ENCODE assay signal across 1 cellular context in the genomic region with DNA sequence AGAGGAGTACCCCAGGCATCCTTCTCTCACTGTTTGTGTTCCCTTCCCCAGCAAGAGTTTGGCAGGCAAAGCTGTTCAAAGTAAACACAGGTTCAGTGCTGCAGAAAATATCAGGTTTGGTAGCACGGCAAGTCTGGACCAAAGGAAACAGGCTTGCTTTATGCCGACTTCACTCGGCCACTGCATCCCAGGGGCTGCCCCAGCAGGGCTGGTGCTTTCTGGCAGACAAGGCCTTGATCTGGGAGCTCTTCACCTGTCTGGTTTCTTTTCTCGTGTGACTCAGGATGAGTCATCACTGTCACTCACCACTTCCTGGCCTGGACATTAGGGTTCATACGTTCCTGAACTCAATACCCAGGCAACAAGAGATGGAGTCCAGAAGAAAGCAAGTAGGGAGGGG.
TF ChIP-seq lines count a peak whose summit lies in the region.

No MANE protein-coding gene starts in this region.

TF ChIP-seq in HepG2, 621 proteins besides CTCF, POLR2A, EP300 and RAD21 (continued from another document):
- TF ChIP-seq ATF6 (CRISPR knock-in tag; conservative IDR thresholded peaks at IDR 0.05) (no peak), ETV5 (CRISPR knock-in tag; IDR thresholded peaks at IDR 0.05; ENCODE audit: borderline replicate concordance) (peak; percentile 49; the same call in 1 of the 2 replicates), GABPB1 (CRISPR knock-in tag; IDR thresholded peaks at IDR 0.05) (peak; percentile 27; the same call in 1 of the 2 replicates), ELF1 (CRISPR knock-in tag; IDR thresholded peaks at IDR 0.05) (0 out of 2 replicates have a peak, but pooled peaks have one; percentile 26), ZNF790 (CRISPR knock-in tag; IDR thresholded peaks at IDR 0.05; ENCODE audit: borderline replicate concordance) (no peak), SAP130 (CRISPR knock-in tag; IDR thresholded peaks at IDR 0.05; ENCODE audit: low read depth) (0 out of 2 replicates have a peak, but pooled peaks have one; percentile 13), FOSL1 (CRISPR knock-in tag; IDR thresholded peaks at IDR 0.05; ENCODE audit: borderline replicate concordance) (peak; percentile 84), FOSL2 (CRISPR knock-in tag; IDR thresholded peaks at IDR 0.05) (peak; percentile 99), ZNF644 (CRISPR knock-in tag; IDR thresholded peaks at IDR 0.05; ENCODE audit: low read depth) (0 out of 2 replicates have a peak, but pooled peaks have one; percentile 18), ZFP62 (CRISPR knock-in tag; IDR thresholded peaks at IDR 0.05) (no peak), PHF21A (CRISPR knock-in tag; IDR thresholded peaks at IDR 0.05) (no peak), NR3C1 (CRISPR knock-in tag; IDR thresholded peaks at IDR 0.05) (no peak), MEIS2 (CRISPR knock-in tag; IDR thresholded peaks at IDR 0.05) (peak; percentile 42; the same call in 1 of the 2 replicates), ZNF841 (CRISPR knock-in tag; IDR thresholded peaks at IDR 0.05; ENCODE audit: borderline replicate concordance) (no peak), PRPF4 (IDR thresholded peaks at IDR 0.05; ENCODE audit: low read depth, low read length, poor library complexity, severe bottlenecking) (no peak), ZNF543 (CRISPR knock-in tag; IDR thresholded peaks at IDR 0.05) (no peak), ELF3 (CRISPR knock-in tag; IDR thresholded peaks at IDR 0.05) (peak; percentile 28; the same call in 1 of the 2 replicates), KLF16 (CRISPR knock-in tag; IDR thresholded peaks at IDR 0.05) (no peak), ZFY (CRISPR knock-in tag; IDR thresholded peaks at IDR 0.05) (no peak), BHLHE40 (IDR thresholded peaks at IDR 0.05; ENCODE audit: low read length) (0 out of 2 replicates have a peak, but pooled peaks have one; percentile 9), ZNF317 (CRISPR knock-in tag; IDR thresholded peaks at IDR 0.05) (no peak)
- TF ChIP-seq, protein P1, sequence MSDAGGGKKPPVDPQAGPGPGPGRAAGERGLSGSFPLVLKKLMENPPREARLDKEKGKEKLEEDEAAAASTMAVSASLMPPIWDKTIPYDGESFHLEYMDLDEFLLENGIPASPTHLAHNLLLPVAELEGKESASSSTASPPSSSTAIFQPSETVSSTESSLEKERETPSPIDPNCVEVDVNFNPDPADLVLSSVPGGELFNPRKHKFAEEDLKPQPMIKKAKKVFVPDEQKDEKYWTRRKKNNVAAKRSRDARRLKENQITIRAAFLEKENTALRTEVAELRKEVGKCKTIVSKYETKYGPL (CRISPR knock-in tag; IDR thresholded peaks at IDR 0.05): no peak
